Comparison of ENCODE assay signal across 8 cellular contexts in genomic region chr11:82906236-82906635, GRCh38. TPM values are rescaled to one million over a fixed set of nuclear protein-coding genes. Genes with fewer than 3 reads are reported as not detected.
DNase-seq lines count a peak whose midpoint lies in the region; ATAC-seq and TF ChIP-seq lines count a peak whose summit lies in the region.

No MANE protein-coding gene starts in this region.

- H3K27ac ChIP-seq in parathyroid adenoma: no peak overlapping the region

- H3K27me3 ChIP-seq in parathyroid adenoma (ENCODE audit: control insufficient read depth, insufficient read depth, low read length): no peaks in the 10 kb centered on the region

- no peak for ATAC-seq in left cardiac atrium

- H3K4me2 ChIP-seq in parathyroid adenoma (ENCODE audit: low read length): no peak overlapping the region

- H2AFZ ChIP-seq in parathyroid adenoma: no peak overlapping the region

- no peaks in the 10 kb centered on the region for H3K4me1 ChIP-seq in parathyroid adenoma

- no peaks in the 10 kb centered on the region for H3K36me3 ChIP-seq in parathyroid adenoma (ENCODE audit: control insufficient read depth, insufficient read depth, low read length)

- intact Hi-C loops in left cardiac atrium (cut with DNase I): loop anchor here (2.0 to 10.0 kb wide), 4 partner anchors 179 to 345 kb away; no protein-coding TSS in a partner anchor

- no peaks in the 10 kb centered on the region for H3K79me2 ChIP-seq in parathyroid adenoma

- no peak overlapping the region for H3K9ac ChIP-seq in parathyroid adenoma

- H3K9me3 ChIP-seq in parathyroid adenoma (ENCODE audit: control insufficient read depth, low read length): no peaks in the 10 kb centered on the region

- no peak overlapping the region for H3K4me3 ChIP-seq in parathyroid adenoma (ENCODE audit: low read depth, low read length)

- TF ChIP-seq CTCF in GM12873 (IDR thresholded peaks at IDR 0.05; ENCODE audit: insufficient read depth, low read depth, low read length, missing control alignments): peak; percentile 29
- peak; percentile 50 for TF ChIP-seq CTCF in parathyroid adenoma (IDR thresholded peaks at IDR 0.05)

- DNase-seq in A172 (ENCODE audit: low spot score): peak; percentile 28
- DNase-seq in NCI-H774 (lab: John Stamatoyannopoulos, UW): peak; percentile 69
- DNase-seq in dermis blood vessel endothelial cell: peak; percentile 49
- no peak for DNase-seq in activated CD8-positive, alpha-beta memory T cell treated with anti-CD3 and anti-CD28 coated beads, Interleukin-2, amount 50 U/mL, for 4 hours
- DNase-seq in COLO829 (ENCODE audit: low spot score): no peak
- no peak for DNase-seq in left cardiac atrium

RNA-seq across cellular contexts. Expression of gene DDIAS, which starts 4.7 kb away (rescaled TPM):
- total RNA-seq in A172 (2014; rRNA removed; shearing (Covaris generic)): 30.1 and 34.5 TPM in 2 replicates
- total RNA-seq in dermis blood vessel endothelial cell (4.6 and 12.8 TPM in 2 replicates), left cardiac atrium (1 to 10 TPM in 1 of 2 donors, under 1 TPM in 1; 0.86 to 2.3 TPM)

RNA-seq across cellular contexts. Expression of gene PRCP, which starts 6.0 kb away (rescaled TPM):
- 86.6 and 96.9 TPM in 2 replicates for total RNA-seq in A172 (2014; rRNA removed; shearing (Covaris generic))
- total RNA-seq in dermis blood vessel endothelial cell (282 and 333 TPM in 2 replicates), left cardiac atrium (10 to 100 TPM; 65.5 to 97.4 TPM)

Comparison
In these comparisons a context has a peak if more than half of its experiments do, and no peak if none do; other contexts are left out.
1. DNase-seq: peak in A172 (single experiment), NCI-H774 (single experiment) and dermis blood vessel endothelial cell (single experiment); none in activated CD8-positive, alpha-beta memory T cell treated with anti-CD3 and anti-CD28 coated beads, Interleukin-2, amount 50 U/mL, for 4 hours (single experiment), COLO829 (single experiment) and left cardiac atrium (single experiment).